In the genomic region with DNA sequence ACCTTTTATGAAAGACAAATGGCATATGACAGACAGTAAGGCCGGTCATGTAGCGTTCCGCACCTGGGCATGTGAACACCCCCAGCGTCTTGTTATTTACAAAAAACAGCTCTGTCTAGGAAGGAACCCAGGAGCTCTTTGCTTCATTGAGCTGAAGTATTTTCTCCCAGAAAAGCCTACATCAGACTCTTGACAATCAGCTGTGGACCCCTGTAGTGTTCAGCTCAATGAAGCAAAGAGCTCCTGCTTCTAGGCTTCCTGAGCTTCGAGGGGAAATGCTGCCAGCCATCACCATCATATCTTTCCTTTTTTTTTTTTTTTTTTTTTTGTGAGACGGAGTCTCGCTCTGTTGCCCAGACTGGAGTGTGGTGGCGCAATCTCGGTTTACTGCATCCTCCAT, we compare ENCODE assay signal across 12 cellular contexts. TPM values are rescaled to one million over a fixed set of nuclear protein-coding genes. Genes with fewer than 3 reads are reported as not detected.
"Had no signal": no experiment of that assay in that cellular context is flagged by ENCODE, and none has a peak within 500 bp of the region (broad histone marks: within the 10 kb centered on the region; RNA-seq: fewer than 3 reads in every experiment).

No MANE protein-coding gene starts in this region.

- H3K4me2 ChIP-seq: KMS-11 had no signal

- H3K36me3 ChIP-seq: HAP-1 had no signal

- H3K36me3 Mint-ChIP-seq: IgD-negative memory B cell had no signal

- H3K4me1 ChIP-seq: HAP-1 had no signal

- H3K9ac ChIP-seq: GM23248, KMS-11 had no signal

- ATAC-seq: HCT116, HepG2 had no signal

- H3K27ac Mint-ChIP-seq: HFFc6 had no signal

- H3K4me3 ChIP-seq: GM23248, HAP-1 had no signal

- H3K4me1 Mint-ChIP-seq: IgD-negative memory B cell had no signal

- H3K4me3 Mint-ChIP-seq: HFFc6, IgD-negative memory B cell had no signal

- H2AFZ ChIP-seq: GM23248 had no signal

- H3K27ac ChIP-seq: GM23248, HL-60, KMS-11 had no signal

- DNase-seq: GM23248, H7, HFFc6, KBM-7 had no signal

RNA-seq across cellular contexts. Expression of a gene that starts 4.1 kb away (rescaled TPM):
- total RNA-seq: GM23248, H4, HepG2, HFFc6, HT1080 had no signal
- polyA plus RNA-seq: HepG2 had no signal
